In the genomic region with DNA sequence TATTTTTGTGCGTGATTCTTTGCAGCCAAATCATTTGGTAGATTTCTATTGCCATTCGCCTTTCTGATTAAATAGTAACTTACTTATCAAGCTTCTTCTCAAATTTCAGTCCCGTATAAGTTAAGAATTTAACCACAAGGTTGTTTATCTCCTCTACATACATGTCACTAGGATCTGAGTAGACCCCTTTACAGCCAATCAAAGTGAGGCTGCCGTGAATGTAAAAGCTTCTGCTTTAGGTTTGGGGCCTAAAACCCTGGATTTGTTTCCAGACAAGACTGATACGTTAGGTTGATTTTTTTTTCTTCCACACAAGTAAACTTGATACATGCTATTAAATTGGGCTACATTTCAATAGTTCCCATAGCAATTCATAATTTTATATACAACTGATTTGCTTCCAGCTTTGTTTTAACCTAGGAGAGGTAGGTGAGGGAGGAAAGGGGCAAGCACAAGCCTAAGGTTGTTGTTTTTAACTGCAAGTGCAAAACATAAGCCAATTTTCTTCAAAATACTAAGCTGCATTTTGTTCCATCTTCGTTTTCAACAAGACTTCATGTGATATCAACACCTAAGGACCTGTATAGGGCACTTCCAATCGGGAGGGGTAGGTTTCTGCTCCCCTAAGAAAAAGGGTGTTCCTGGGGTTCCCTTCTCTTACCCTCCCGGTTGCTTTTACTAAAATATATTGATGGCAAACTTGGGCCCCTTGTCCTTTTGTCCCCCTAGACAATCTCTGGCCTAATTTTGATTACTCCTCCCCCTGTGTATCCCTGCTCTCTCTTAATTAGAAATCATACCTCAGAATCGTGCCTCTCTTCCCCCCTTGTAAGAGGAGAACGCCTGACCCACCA, we compare ENCODE assay signal across 8 cellular contexts. TPM values are rescaled to one million over a fixed set of nuclear protein-coding genes. Genes with fewer than 3 reads are reported as not detected.
DNase-seq lines count a peak whose midpoint lies in the region; ATAC-seq and TF ChIP-seq lines count a peak whose summit lies in the region.

No MANE protein-coding gene starts in this region.

- no peak for DNase-seq in activated T-cell treated with anti-CD3 and anti-CD28 coated beads, Interleukin-2, amount 50 U/mL, for 24 hours
- DNase-seq in activated T-cell treated with anti-CD3 and anti-CD28 coated beads, Interleukin-2, amount 50 U/mL, for 1 hour = no peak
- DNase-seq in NCI-H82 (lab: John Stamatoyannopoulos, UW) (peak; percentile 54), cardiac fibroblast (ENCODE audit: low read depth in 2 of 2) (peak; percentile 49 to 54), memory B cell (ENCODE audit: low spot score in 2 of 2) (peak in 1 of 2 donors; percentile 16), uterus (no peak), foreskin melanocyte (no peak), 8988T (no peak)

- H3K4me3 ChIP-seq in cardiac fibroblast (replicated peaks in 1 of 2; ENCODE audit: low read depth in 2 of 2, low read length in 2 of 2) (peak overlapping the region; percentile 80 to 87), uterus (peak overlapping the region; percentile 42 to 54)

- no peak for ATAC-seq in memory B cell (ENCODE audit: low read depth)

- peak overlapping the region; percentile 93 for H3K4me3 Mint-ChIP-seq in activated T-cell treated with anti-CD3 and anti-CD28 coated beads, Interleukin-2, amount 50 U/mL, for 24 hours
- peak overlapping the region; percentile 86 for H3K4me3 Mint-ChIP-seq in memory B cell

- H3K9me3 ChIP-seq in uterus = no peaks in the 10 kb centered on the region

- H3K27ac Mint-ChIP-seq in activated T-cell treated with anti-CD3 and anti-CD28 coated beads, Interleukin-2, amount 50 U/mL, for 24 hours = peak overlapping the region; percentile 93
- peak overlapping the region; percentile 80 for H3K27ac Mint-ChIP-seq in memory B cell

- H3K4me1 Mint-ChIP-seq in activated T-cell treated with anti-CD3 and anti-CD28 coated beads, Interleukin-2, amount 50 U/mL, for 24 hours (ENCODE audit: low read depth) = peaks cover 52% of the 10 kb centered on the region
- peaks cover 20% of the 10 kb centered on the region for H3K4me1 Mint-ChIP-seq in memory B cell

- H3K4me1 ChIP-seq in uterus = no peaks in the 10 kb centered on the region

- no peaks in the 10 kb centered on the region for H3K9me3 Mint-ChIP-seq in activated T-cell treated with anti-CD3 and anti-CD28 coated beads, Interleukin-2, amount 50 U/mL, for 24 hours
- H3K9me3 Mint-ChIP-seq in memory B cell = no peaks in the 10 kb centered on the region

- intact Hi-C loops in uterus (cut with DNase I; ENCODE audit: low total_unique reads) = loop anchor here (10.0 kb wide), 1 partner anchor 55 kb away; no protein-coding TSS in a partner anchor

- no peaks in the 10 kb centered on the region for H3K36me3 ChIP-seq in uterus

- TF ChIP-seq POLR2A in uterus (IDR thresholded peaks at IDR 0.05) = no peak

- TF ChIP-seq CTCF in cardiac fibroblast (IDR thresholded peaks at IDR 0.05; ENCODE audit: low read depth, low read length) (no peak), uterus (IDR thresholded peaks at IDR 0.05) (no peak)

- H3K27me3 ChIP-seq in uterus = no peaks in the 10 kb centered on the region

- no peaks in the 10 kb centered on the region for H3K27me3 Mint-ChIP-seq in activated T-cell treated with anti-CD3 and anti-CD28 coated beads, Interleukin-2, amount 50 U/mL, for 24 hours
- H3K27me3 Mint-ChIP-seq in memory B cell = no peaks in the 10 kb centered on the region

- peak overlapping the region; percentile 97 to 98 for H3K27ac ChIP-seq in uterus

- H3K36me3 Mint-ChIP-seq in activated T-cell treated with anti-CD3 and anti-CD28 coated beads, Interleukin-2, amount 50 U/mL, for 24 hours (ENCODE audit: low read depth) = peaks cover 41% of the 10 kb centered on the region
- H3K36me3 Mint-ChIP-seq in memory B cell = no peaks in the 10 kb centered on the region

RNA-seq across cellular contexts. Expression of gene RANBP9, which starts 1.7 kb away (rescaled TPM):
- total RNA-seq in uterus = 10 to 100 TPM; 22.6 to 49.0 (median 40.9) TPM

Comparison
In these comparisons a context has a peak if more than half of its experiments do, and no peak if none do; other contexts are left out.
1. DNase-seq: peak in NCI-H82 (single experiment) and cardiac fibroblast (2 of 2); none in activated T-cell treated with anti-CD3 and anti-CD28 coated beads, Interleukin-2, amount 50 U/mL, for 24 hours (single experiment), activated T-cell treated with anti-CD3 and anti-CD28 coated beads, Interleukin-2, amount 50 U/mL, for 1 hour (single experiment), uterus (0 of 2), foreskin melanocyte (single experiment) and 8988T (single experiment).